1 cellular context compared by ENCODE assay signal in the genomic region with DNA sequence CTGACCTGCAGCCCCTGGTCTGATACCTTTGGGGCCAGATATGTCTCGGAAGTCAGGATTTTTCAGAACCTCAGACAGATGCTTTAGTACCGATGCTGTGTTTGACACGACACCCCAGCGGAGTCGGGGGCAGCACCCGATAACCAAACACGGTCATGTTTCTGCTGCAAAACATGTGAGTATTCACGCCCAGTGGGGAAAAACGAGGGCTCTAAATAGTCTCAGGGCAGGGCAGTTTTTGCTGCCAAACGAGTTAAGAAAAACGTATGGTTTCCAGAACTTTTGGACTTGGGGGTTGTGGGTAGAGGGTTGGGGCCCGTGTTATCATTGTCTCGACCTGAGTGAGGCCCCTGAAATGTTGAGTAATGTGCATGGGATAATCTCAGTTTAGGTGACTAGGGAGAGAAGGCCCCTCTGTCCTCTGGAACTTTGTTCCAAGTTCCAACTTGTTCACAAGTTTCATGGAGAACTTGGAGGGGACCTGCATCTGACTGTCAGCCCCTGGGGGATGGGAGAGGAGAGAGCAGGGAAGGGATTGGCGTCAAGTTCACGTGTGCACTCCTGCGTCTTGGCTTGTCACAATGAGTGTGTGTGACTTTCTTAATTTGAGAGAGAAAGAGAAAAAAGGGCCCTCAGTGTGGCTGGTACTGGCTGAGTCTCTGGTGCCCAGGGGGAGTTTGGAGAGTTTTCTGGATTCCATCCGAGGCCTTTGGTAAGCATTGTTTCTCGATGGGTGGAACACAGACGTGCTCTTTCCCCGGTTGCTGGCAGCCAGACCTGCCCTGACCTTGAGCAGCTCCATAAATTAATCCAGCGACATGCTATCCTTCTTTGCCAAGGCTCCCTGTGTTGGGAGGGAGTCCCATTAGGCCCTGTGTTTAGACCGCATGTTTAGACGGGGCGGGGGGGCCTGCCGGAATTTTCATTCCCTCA.
TF ChIP-seq lines count a peak whose summit lies in the region.

No MANE protein-coding gene starts in this region.

TF ChIP-seq in HepG2, 621 proteins besides CTCF, POLR2A, EP300 and RAD21 (continued from another document and continues in another):
- TF ChIP-seq, protein P1, sequence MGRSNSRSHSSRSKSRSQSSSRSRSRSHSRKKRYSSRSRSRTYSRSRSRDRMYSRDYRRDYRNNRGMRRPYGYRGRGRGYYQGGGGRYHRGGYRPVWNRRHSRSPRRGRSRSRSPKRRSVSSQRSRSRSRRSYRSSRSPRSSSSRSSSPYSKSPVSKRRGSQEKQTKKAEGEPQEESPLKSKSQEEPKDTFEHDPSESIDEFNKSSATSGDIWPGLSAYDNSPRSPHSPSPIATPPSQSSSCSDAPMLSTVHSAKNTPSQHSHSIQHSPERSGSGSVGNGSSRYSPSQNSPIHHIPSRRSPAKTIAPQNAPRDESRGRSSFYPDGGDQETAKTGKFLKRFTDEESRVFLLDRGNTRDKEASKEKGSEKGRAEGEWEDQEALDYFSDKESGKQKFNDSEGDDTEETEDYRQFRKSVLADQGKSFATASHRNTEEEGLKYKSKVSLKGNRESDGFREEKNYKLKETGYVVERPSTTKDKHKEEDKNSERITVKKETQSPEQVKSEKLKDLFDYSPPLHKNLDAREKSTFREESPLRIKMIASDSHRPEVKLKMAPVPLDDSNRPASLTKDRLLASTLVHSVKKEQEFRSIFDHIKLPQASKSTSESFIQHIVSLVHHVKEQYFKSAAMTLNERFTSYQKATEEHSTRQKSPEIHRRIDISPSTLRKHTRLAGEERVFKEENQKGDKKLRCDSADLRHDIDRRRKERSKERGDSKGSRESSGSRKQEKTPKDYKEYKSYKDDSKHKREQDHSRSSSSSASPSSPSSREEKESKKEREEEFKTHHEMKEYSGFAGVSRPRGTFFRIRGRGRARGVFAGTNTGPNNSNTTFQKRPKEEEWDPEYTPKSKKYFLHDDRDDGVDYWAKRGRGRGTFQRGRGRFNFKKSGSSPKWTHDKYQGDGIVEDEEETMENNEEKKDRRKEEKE (IDR thresholded peaks at IDR 0.05), result no peak
- TF ChIP-seq MXD4 (CRISPR knock-in tag; IDR thresholded peaks at IDR 0.05) (0 out of 2 replicates have a peak, but pooled peaks have one; percentile 19), RBM22 (optimal IDR thresholded peaks at IDR 0.05; ENCODE audit: low read length) (no peak), ZKSCAN8 (CRISPR knock-in tag; IDR thresholded peaks at IDR 0.05; ENCODE audit: borderline replicate concordance) (0 out of 2 replicates have a peak, but pooled peaks have one; percentile 11), ZFP62 (CRISPR knock-in tag; IDR thresholded peaks at IDR 0.05) (no peak), YEATS2 (CRISPR knock-in tag; IDR thresholded peaks at IDR 0.05; ENCODE audit: borderline replicate concordance) (no peak), ZNF333 (CRISPR knock-in tag; IDR thresholded peaks at IDR 0.05; ENCODE audit: borderline replicate concordance) (no peak), EEA1 (CRISPR knock-in tag; IDR thresholded peaks at IDR 0.05; ENCODE audit: borderline replicate concordance) (no peak), HOXA9 (CRISPR knock-in tag; IDR thresholded peaks at IDR 0.05; ENCODE audit: borderline replicate concordance) (no peak), HNF4G (IDR thresholded peaks at IDR 0.05; ENCODE audit: borderline replicate concordance, low read depth, low read length) (peak; percentile 75), HNF4G (CRISPR knock-in tag; IDR thresholded peaks at IDR 0.05; ENCODE audit: borderline replicate concordance, low read depth) (no peak), AGO1 (IDR thresholded peaks at IDR 0.05; ENCODE audit: low read depth, low read length, poor library complexity, severe bottlenecking) (no peak), MEIS2 (CRISPR knock-in tag; IDR thresholded peaks at IDR 0.05) (0 out of 2 replicates have a peak, but pooled peaks have one; percentile 10), REPIN1 (CRISPR knock-in tag; IDR thresholded peaks at IDR 0.05; ENCODE audit: borderline replicate concordance, low read depth) (0 out of 2 replicates have a peak, but pooled peaks have one; percentile 54), ZFP1 (CRISPR knock-in tag; IDR thresholded peaks at IDR 0.05) (no peak), ZNF766 (CRISPR knock-in tag; IDR thresholded peaks at IDR 0.05; ENCODE audit: borderline replicate concordance) (no peak), KIAA2018 (CRISPR knock-in tag; IDR thresholded peaks at IDR 0.05; ENCODE audit: borderline replicate concordance) (no peak), NCOR1 (IDR thresholded peaks at IDR 0.05; ENCODE audit: borderline replicate concordance, low read length) (peak; percentile 51; the same call in 1 of the 2 replicates), MAFF (IDR thresholded peaks at IDR 0.05; ENCODE audit: low read depth, low read length) (no peak), CHCHD3 (CRISPR knock-in tag; IDR thresholded peaks at IDR 0.05) (no peak), ZNF432 (CRISPR knock-in tag; IDR thresholded peaks at IDR 0.05; ENCODE audit: borderline replicate concordance) (no peak), SALL1 (CRISPR knock-in tag; IDR thresholded peaks at IDR 0.05) (peak; percentile 58), SP140L (CRISPR knock-in tag; IDR thresholded peaks at IDR 0.05; ENCODE audit: borderline replicate concordance) (no peak), MLXIP (CRISPR knock-in tag; IDR thresholded peaks at IDR 0.05; ENCODE audit: borderline replicate concordance) (no peak), ZNF75D (CRISPR knock-in tag; IDR thresholded peaks at IDR 0.05; ENCODE audit: borderline replicate concordance) (no peak), ZNF263 (CRISPR knock-in tag; IDR thresholded peaks at IDR 0.05) (no peak), ZBTB8A (CRISPR knock-in tag; IDR thresholded peaks at IDR 0.05; ENCODE audit: borderline replicate concordance, low read depth) (no peak), ZNF777 (CRISPR knock-in tag; IDR thresholded peaks at IDR 0.05) (no peak)
- TF ChIP-seq, protein P2, sequence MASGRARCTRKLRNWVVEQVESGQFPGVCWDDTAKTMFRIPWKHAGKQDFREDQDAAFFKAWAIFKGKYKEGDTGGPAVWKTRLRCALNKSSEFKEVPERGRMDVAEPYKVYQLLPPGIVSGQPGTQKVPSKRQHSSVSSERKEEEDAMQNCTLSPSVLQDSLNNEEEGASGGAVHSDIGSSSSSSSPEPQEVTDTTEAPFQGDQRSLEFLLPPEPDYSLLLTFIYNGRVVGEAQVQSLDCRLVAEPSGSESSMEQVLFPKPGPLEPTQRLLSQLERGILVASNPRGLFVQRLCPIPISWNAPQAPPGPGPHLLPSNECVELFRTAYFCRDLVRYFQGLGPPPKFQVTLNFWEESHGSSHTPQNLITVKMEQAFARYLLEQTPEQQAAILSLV (CRISPR knock-in tag; IDR thresholded peaks at IDR 0.05; ENCODE audit: borderline replicate concordance), result no peak
- TF ChIP-seq, protein P3, sequence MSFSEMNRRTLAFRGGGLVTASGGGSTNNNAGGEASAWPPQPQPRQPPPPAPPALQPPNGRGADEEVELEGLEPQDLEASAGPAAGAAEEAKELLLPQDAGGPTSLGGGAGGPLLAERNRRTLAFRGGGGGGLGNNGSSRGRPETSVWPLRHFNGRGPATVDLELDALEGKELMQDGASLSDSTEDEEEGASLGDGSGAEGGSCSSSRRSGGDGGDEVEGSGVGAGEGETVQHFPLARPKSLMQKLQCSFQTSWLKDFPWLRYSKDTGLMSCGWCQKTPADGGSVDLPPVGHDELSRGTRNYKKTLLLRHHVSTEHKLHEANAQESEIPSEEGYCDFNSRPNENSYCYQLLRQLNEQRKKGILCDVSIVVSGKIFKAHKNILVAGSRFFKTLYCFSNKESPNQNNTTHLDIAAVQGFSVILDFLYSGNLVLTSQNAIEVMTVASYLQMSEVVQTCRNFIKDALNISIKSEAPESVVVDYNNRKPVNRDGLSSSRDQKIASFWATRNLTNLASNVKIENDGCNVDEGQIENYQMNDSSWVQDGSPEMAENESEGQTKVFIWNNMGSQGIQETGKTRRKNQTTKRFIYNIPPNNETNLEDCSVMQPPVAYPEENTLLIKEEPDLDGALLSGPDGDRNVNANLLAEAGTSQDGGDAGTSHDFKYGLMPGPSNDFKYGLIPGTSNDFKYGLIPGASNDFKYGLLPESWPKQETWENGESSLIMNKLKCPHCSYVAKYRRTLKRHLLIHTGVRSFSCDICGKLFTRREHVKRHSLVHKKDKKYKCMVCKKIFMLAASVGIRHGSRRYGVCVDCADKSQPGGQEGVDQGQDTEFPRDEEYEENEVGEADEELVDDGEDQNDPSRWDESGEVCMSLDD (CRISPR knock-in tag; IDR thresholded peaks at IDR 0.05; ENCODE audit: borderline replicate concordance), result no peak
- TF ChIP-seq, protein P4, sequence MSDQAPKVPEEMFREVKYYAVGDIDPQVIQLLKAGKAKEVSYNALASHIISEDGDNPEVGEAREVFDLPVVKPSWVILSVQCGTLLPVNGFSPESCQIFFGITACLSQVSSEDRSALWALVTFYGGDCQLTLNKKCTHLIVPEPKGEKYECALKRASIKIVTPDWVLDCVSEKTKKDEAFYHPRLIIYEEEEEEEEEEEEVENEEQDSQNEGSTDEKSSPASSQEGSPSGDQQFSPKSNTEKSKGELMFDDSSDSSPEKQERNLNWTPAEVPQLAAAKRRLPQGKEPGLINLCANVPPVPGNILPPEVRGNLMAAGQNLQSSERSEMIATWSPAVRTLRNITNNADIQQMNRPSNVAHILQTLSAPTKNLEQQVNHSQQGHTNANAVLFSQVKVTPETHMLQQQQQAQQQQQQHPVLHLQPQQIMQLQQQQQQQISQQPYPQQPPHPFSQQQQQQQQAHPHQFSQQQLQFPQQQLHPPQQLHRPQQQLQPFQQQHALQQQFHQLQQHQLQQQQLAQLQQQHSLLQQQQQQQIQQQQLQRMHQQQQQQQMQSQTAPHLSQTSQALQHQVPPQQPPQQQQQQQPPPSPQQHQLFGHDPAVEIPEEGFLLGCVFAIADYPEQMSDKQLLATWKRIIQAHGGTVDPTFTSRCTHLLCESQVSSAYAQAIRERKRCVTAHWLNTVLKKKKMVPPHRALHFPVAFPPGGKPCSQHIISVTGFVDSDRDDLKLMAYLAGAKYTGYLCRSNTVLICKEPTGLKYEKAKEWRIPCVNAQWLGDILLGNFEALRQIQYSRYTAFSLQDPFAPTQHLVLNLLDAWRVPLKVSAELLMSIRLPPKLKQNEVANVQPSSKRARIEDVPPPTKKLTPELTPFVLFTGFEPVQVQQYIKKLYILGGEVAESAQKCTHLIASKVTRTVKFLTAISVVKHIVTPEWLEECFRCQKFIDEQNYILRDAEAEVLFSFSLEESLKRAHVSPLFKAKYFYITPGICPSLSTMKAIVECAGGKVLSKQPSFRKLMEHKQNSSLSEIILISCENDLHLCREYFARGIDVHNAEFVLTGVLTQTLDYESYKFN (CRISPR knock-in tag; conservative IDR thresholded peaks at IDR 0.05), result peak; percentile 76
